ENCODE assay signal across 8 cellular contexts in the genomic region with DNA sequence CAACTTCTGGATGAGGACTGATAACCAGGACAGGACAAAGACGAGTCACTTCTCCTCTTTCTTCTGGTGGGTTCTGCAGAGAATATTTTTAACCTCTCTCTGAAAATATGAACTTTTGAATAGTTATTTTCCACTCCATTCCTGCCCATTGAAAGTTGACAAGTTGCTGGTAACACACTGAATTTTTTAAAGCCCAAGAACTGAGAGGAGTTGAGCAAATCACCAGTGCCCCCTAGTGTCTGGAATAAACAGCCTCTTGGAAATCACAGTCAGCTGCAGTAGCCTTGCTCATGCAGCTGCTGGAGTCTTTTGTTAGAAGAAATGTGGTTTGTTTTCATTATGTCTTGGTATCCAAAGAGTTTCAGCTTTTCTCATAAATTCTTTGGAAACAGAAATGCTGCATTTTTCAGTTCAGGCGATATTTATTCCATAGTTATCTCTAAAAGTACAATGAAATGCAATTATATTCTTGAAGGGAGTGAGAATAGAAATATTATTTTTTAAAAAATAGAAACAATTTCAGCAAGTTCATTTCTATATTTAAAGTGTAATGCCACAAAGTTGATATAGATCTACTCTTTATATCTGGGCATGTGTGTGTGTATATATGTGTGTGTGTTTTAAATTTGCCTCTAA.
DNase-seq lines count a peak whose midpoint lies in the region; ATAC-seq and TF ChIP-seq lines count a peak whose summit lies in the region.

No MANE protein-coding gene starts in this region.

- H3K27ac Mint-ChIP-seq in activated T-helper 2 cell treated with anti-CD3 and anti-CD28 coated beads, Interferon-gamma antibody, Interleukin-2, Interleukin-4, amounts not matched to agents 10 μg/mL and 5 μg/mL and 100 μg/mL, durations not matched to agents 14 hours and 24 hours and 36 hours: peak overlapping the region; percentile 73

- peaks cover 26% of the 10 kb centered on the region for H3K4me1 Mint-ChIP-seq in activated T-helper 2 cell treated with anti-CD3 and anti-CD28 coated beads, Interferon-gamma antibody, Interleukin-2, Interleukin-4, amounts not matched to agents 10 μg/mL and 5 μg/mL and 100 μg/mL, durations not matched to agents 14 hours and 24 hours and 36 hours (ENCODE audit: low read depth)

- H3K4me1 ChIP-seq in ovary (ENCODE audit: insufficient read depth): peaks cover 2% of the 10 kb centered on the region
- peaks cover 0 to 8% (median 0%) of the 10 kb centered on the region in 4 donors for H3K4me1 ChIP-seq in tibial nerve

- TF ChIP-seq EP300 in ovary (IDR thresholded peaks at IDR 0.05) (no peak), tibial nerve (IDR thresholded peaks at IDR 0.05) (peak in 1 of 2 donors; percentile 52)

- no peak overlapping the region for H3K27ac ChIP-seq in RWPE1
- H3K27ac ChIP-seq in ovary: peak overlapping the region in 1 of 2 donors; percentile 21
- H3K27ac ChIP-seq in tibial nerve: peak overlapping the region in 2 of 4 donors; percentile 26 to 68

- POLR2A ChIA-PET in RWPE1 (lab: Yijun Ruan, JAX; ENCODE audit: low non-redundant PET): no interaction called here

- CTCF ChIA-PET in RWPE1 (lab: Yijun Ruan, JAX): interaction anchor here (0.5 to 1.3 kb wide), 13 partner anchors 12 to 1082 kb away, joined by 3 to 6 read pairs (median 3); no protein-coding TSS in a partner anchor

- intact Hi-C loops in activated T-helper 2 cell treated with anti-CD3 and anti-CD28 coated beads, Interferon-gamma antibody, Interleukin-2, Interleukin-4, amounts not matched to agents 10 μg/mL and 5 μg/mL and 100 μg/mL, durations not matched to agents 14 hours and 24 hours and 36 hours (cut with micrococcal nuclease): loop anchor here (1.0 to 10.0 kb wide), 15 partner anchors 81 to 1242 kb away; a partner anchor contains a TSS
- intact Hi-C loops in ovary (cut with DNase I): loop anchor here in 2 of 4 donors (5.0 to 10.0 kb wide), 2 partner anchors 922 to 925 kb away; no protein-coding TSS in a partner anchor

- no peak for TF ChIP-seq POLR2A in ovary (IDR thresholded peaks at IDR 0.05)
- TF ChIP-seq POLR2A in tibial nerve (IDR thresholded peaks at IDR 0.05): no peak

- 1 to 3% (median 2%) methylated on average over 2 of the region's 2 CpGs for WGBS in ovary, 3 donors
- WGBS in tibial nerve, 2 donors: 4 to 6% methylated on average over 2 of the region's 2 CpGs

- peak; percentile 85 for TF ChIP-seq CTCF in LNCaP clone FGC (IDR thresholded peaks at IDR 0.05; ENCODE audit: control insufficient read depth, extremely low read depth, insufficient read depth)
- peak; percentile 83 for TF ChIP-seq CTCF in RWPE1 (conservative IDR thresholded peaks at IDR 0.05; ENCODE audit: low read depth)
- TF ChIP-seq CTCF in ovary (IDR thresholded peaks at IDR 0.05): peak; percentile 72 to 78 (median 73)
- peak; percentile 76 to 83 (median 80) for TF ChIP-seq CTCF in tibial nerve (IDR thresholded peaks at IDR 0.05)

- H3K4me3 Mint-ChIP-seq in activated T-helper 2 cell treated with anti-CD3 and anti-CD28 coated beads, Interferon-gamma antibody, Interleukin-2, Interleukin-4, amounts not matched to agents 10 μg/mL and 5 μg/mL and 100 μg/mL, durations not matched to agents 14 hours and 24 hours and 36 hours (ENCODE audit: low read depth): no peak overlapping the region

- peaks cover 45% of the 10 kb centered on the region for H3K9me3 Mint-ChIP-seq in activated T-helper 2 cell treated with anti-CD3 and anti-CD28 coated beads, Interferon-gamma antibody, Interleukin-2, Interleukin-4, amounts not matched to agents 10 μg/mL and 5 μg/mL and 100 μg/mL, durations not matched to agents 14 hours and 24 hours and 36 hours

- peak; percentile 87 for ATAC-seq in GM21723 (IDR thresholded peaks at IDR 0.05; ENCODE audit: unreplicated experiment)

- H3K36me3 Mint-ChIP-seq in activated T-helper 2 cell treated with anti-CD3 and anti-CD28 coated beads, Interferon-gamma antibody, Interleukin-2, Interleukin-4, amounts not matched to agents 10 μg/mL and 5 μg/mL and 100 μg/mL, durations not matched to agents 14 hours and 24 hours and 36 hours (ENCODE audit: low read depth): peaks cover 20% of the 10 kb centered on the region

- H3K9me3 ChIP-seq in ovary: no peaks in the 10 kb centered on the region
- H3K9me3 ChIP-seq in tibial nerve: peaks cover 0 to 3% (median 0%) of the 10 kb centered on the region in 4 donors

- no peaks in the 10 kb centered on the region for H3K27me3 Mint-ChIP-seq in activated T-helper 2 cell treated with anti-CD3 and anti-CD28 coated beads, Interferon-gamma antibody, Interleukin-2, Interleukin-4, amounts not matched to agents 10 μg/mL and 5 μg/mL and 100 μg/mL, durations not matched to agents 14 hours and 24 hours and 36 hours (ENCODE audit: low read depth)

- DNase-seq in DMS153 treated with DMSO at 0.1 percent for 48 hours (lab: John Stamatoyannopoulos, UW; ENCODE audit: unreplicated experiment): peak; percentile 63
- peak; percentile 78 for DNase-seq in LNCaP clone FGC (ENCODE audit: low read depth)
- peak; percentile 22 for DNase-seq in RWPE1 (ENCODE audit: low spot score)
- peak; percentile 41 for DNase-seq in activated T-helper 2 cell treated with anti-CD3 and anti-CD28 coated beads, Interferon-gamma antibody, Interleukin-2, Interleukin-4, amounts not matched to agents 10 μg/mL and 5 μg/mL and 100 μg/mL, durations not matched to agents 14 hours and 24 hours and 36 hours (ENCODE audit: low spot score)
- peak; percentile 71 for DNase-seq in foreskin melanocyte
- peak; percentile 44 to 81 (median 63) for DNase-seq in ovary
- peak; percentile 22 to 85 for DNase-seq in tibial nerve (ENCODE audit: low spot score in 2 of 2)

- H3K4me3 ChIP-seq in LNCaP clone FGC (ENCODE audit: low read depth, low read length) (no peak overlapping the region), ovary (no peak overlapping the region), tibial nerve (no peak overlapping the region)

- H3K36me3 ChIP-seq in ovary (no peaks in the 10 kb centered on the region), tibial nerve (no peaks in the 10 kb centered on the region)

- H3K27me3 ChIP-seq in ovary (no peaks in the 10 kb centered on the region), tibial nerve (no peaks in the 10 kb centered on the region)

Comparison
In these comparisons a context has a peak if more than half of its experiments do, and no peak if none do; other contexts are left out.
1. DNase-seq: peak in every context shown above with its lines; median percentile 78 in LNCaP clone FGC; 71 in foreskin melanocyte; 63 in DMS153 treated with DMSO at 0.1 percent for 48 hours; 63 in ovary; 54 in tibial nerve; 41 in activated T-helper 2 cell treated with anti-CD3 and anti-CD28 coated beads, Interferon-gamma antibody, Interleukin-2, Interleukin-4, amounts not matched to agents 10 μg/mL and 5 μg/mL and 100 μg/mL, durations not matched to agents 14 hours and 24 hours and 36 hours; 22 in RWPE1.